ENCODE assay signal across 1 cellular context in genomic region chr12:118312578-118312977, GRCh38.
TF ChIP-seq lines count a peak whose summit lies in the region.

No MANE protein-coding gene starts in this region.

TF ChIP-seq in HepG2, 621 proteins besides CTCF, POLR2A, EP300 and RAD21 (continued from another document):
- no peak for TF ChIP-seq CEBPZ (IDR thresholded peaks at IDR 0.05; ENCODE audit: low read length)
- no peak for TF ChIP-seq ZFP62 (CRISPR knock-in tag; IDR thresholded peaks at IDR 0.05)
- no peak for TF ChIP-seq FOXJ3 (CRISPR knock-in tag; IDR thresholded peaks at IDR 0.05; ENCODE audit: borderline replicate concordance)
- no peak for TF ChIP-seq EZH2 (conservative IDR thresholded peaks at IDR 0.05; ENCODE audit: low read depth, low read length)
- no peak for TF ChIP-seq MXD4 (CRISPR knock-in tag; IDR thresholded peaks at IDR 0.05)
